In the genomic region with DNA sequence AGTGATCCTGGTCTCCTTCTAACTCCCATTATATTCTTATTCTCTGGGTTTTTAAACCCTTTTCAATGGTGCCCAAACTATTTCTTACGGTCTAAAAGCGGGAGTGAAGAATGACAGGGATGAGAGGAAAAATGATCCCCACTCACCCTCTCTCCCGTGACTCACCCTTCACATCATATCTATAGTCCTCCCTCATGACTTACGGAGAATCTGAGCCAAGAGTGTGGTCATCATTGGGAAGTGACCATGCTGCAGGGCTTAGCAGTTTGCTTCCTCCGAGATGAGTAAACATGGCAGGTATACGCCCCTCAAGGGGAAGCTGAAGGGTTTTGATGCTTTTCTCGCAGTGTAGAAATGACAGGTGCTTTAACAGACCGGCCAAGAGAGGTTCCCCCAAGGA, we compare ENCODE assay signal across 13 cellular contexts.
DNase-seq lines count a peak whose midpoint lies in the region; ATAC-seq and TF ChIP-seq lines count a peak whose summit lies in the region.
"Had no signal": no experiment of that assay in that cellular context is flagged by ENCODE, and none has a peak within 500 bp of the region (broad histone marks: within the 10 kb centered on the region; RNA-seq: fewer than 3 reads in every experiment).

No MANE protein-coding gene starts in this region.

- DNase-seq in HCEC 1CT = peak; percentile 67
- peak; percentile 69 for DNase-seq in PC-3
- peak; percentile 39 to 56 for DNase-seq in cardiac fibroblast (ENCODE audit: low read depth in 2 of 2)
- no peak for DNase-seq in psoas muscle
- no peak for DNase-seq in NCI-H82 treated with DMSO at 0.1 percent for 48 hours (lab: John Stamatoyannopoulos, UW; ENCODE audit: unreplicated experiment)
- no peak for DNase-seq in upper lobe of right lung
- DNase-seq in T-helper 2 cell treated with Interferon-gamma antibody and Interleukin-4, amounts not matched to agents 5 μg/mL and 100 μg/mL, for 36 hours (ENCODE audit: low spot score) = no peak
- DNase-seq: hippocampal formation, KG1, spleen had no signal

- no peaks in the 10 kb centered on the region for H4K20me1 ChIP-seq in PC-3 (ENCODE audit: low read length)

- WGBS in psoas muscle, 3 donors = 39 to 61% (median 43%) methylated on average over 8 of the region's 8 CpGs

- H3K4me3 ChIP-seq in PC-3 (ENCODE audit: low read length) (no peak overlapping the region), cardiac fibroblast (replicated peaks in 1 of 2; ENCODE audit: low read depth in 2 of 2, low read length in 2 of 2) (no peak overlapping the region), psoas muscle (no peak overlapping the region), upper lobe of right lung (no peak overlapping the region)
- H3K4me3 ChIP-seq: neural progenitor cell, spleen had no signal

- no peaks in the 10 kb centered on the region for H3K27me3 Mint-ChIP-seq in T-helper 2 cell treated with Interferon-gamma antibody and Interleukin-4, amounts not matched to agents 5 μg/mL and 100 μg/mL, for 36 hours (ENCODE audit: low read depth)

- POLR2A ChIA-PET in PC-3 (lab: Charles Lee; ENCODE audit: unreplicated experiment) = no interaction called here

- BruUV-seq in PC-3 (replicated peaks; lab: Mats Ljungman, UMichigan) = no TSS peak

- no peak overlapping the region for H3K4me2 ChIP-seq in PC-3 (ENCODE audit: low read length)
- H3K4me2 ChIP-seq: neural progenitor cell had no signal

- H3K36me3 Mint-ChIP-seq in T-helper 2 cell treated with Interferon-gamma antibody and Interleukin-4, amounts not matched to agents 5 μg/mL and 100 μg/mL, for 36 hours (ENCODE audit: low read depth) = no peaks in the 10 kb centered on the region
- H3K36me3 Mint-ChIP-seq: neural progenitor cell had no signal

- H3K4me3 Mint-ChIP-seq in T-helper 2 cell treated with Interferon-gamma antibody and Interleukin-4, amounts not matched to agents 5 μg/mL and 100 μg/mL, for 36 hours = no peak overlapping the region
- H3K4me3 Mint-ChIP-seq: neural progenitor cell had no signal

- H3K4me1 Mint-ChIP-seq in T-helper 2 cell treated with Interferon-gamma antibody and Interleukin-4, amounts not matched to agents 5 μg/mL and 100 μg/mL, for 36 hours (ENCODE audit: low read depth) = no peaks in the 10 kb centered on the region

- peaks cover 32% of the 10 kb centered on the region for H3K27me3 ChIP-seq in PC-3 (ENCODE audit: low read length)
- H3K27me3 ChIP-seq in psoas muscle (ENCODE audit: insufficient read depth in 3 of 3, low read length in 2 of 3) = no peaks in the 10 kb centered on the region
- no peaks in the 10 kb centered on the region for H3K27me3 ChIP-seq in upper lobe of right lung
- H3K27me3 ChIP-seq: neural progenitor cell, spleen had no signal

- H3F3A ChIP-seq in PC-3 (ENCODE audit: low read length, unreplicated experiment) = no peaks in the 10 kb centered on the region

- no peaks in the 10 kb centered on the region for H3K9me3 Mint-ChIP-seq in T-helper 2 cell treated with Interferon-gamma antibody and Interleukin-4, amounts not matched to agents 5 μg/mL and 100 μg/mL, for 36 hours
- H3K9me3 Mint-ChIP-seq: neural progenitor cell had no signal

- H3K36me3 ChIP-seq in PC-3 (ENCODE audit: low read depth, low read length) (no peaks in the 10 kb centered on the region), psoas muscle (ENCODE audit: insufficient read depth in 1 of 2, low read depth in 1 of 2) (peaks cover 0 to 3% of the 10 kb centered on the region in 2 donors), upper lobe of right lung (no peaks in the 10 kb centered on the region)
- H3K36me3 ChIP-seq: neural progenitor cell, spleen had no signal

- intact Hi-C loops in PC-3 (cut with micrococcal nuclease) (no loop called here), psoas muscle (cut with DNase I) (no loop called here), upper lobe of right lung (cut with DNase I) (no loop called here)

- no peaks in the 10 kb centered on the region for H3K9me3 ChIP-seq in PC-3 (ENCODE audit: low read length)
- H3K9me3 ChIP-seq in psoas muscle = no peaks in the 10 kb centered on the region
- H3K9me3 ChIP-seq in upper lobe of right lung = no peaks in the 10 kb centered on the region
- H3K9me3 ChIP-seq: spleen had no signal

- H3K4me1 ChIP-seq in PC-3 (ENCODE audit: insufficient read depth, low read length) = no peaks in the 10 kb centered on the region
- H3K4me1 ChIP-seq in psoas muscle = no peaks in the 10 kb centered on the region
- no peaks in the 10 kb centered on the region for H3K4me1 ChIP-seq in upper lobe of right lung
- H3K4me1 ChIP-seq: neural progenitor cell, spleen had no signal

- H3K27ac ChIP-seq in PC-3 (ENCODE audit: low read length) = no peak overlapping the region
- peak overlapping the region; percentile 62 for H3K27ac ChIP-seq in psoas muscle
- H3K27ac ChIP-seq in upper lobe of right lung = no peak overlapping the region
- H3K27ac ChIP-seq: C4-2B, neural progenitor cell, spleen had no signal

- no peak overlapping the region for H3K27ac Mint-ChIP-seq in T-helper 2 cell treated with Interferon-gamma antibody and Interleukin-4, amounts not matched to agents 5 μg/mL and 100 μg/mL, for 36 hours
- H3K27ac Mint-ChIP-seq: neural progenitor cell had no signal

- no peak overlapping the region for H3K9ac ChIP-seq in PC-3 (ENCODE audit: low read length)
- H3K9ac ChIP-seq: neural progenitor cell had no signal

- H3K9me2 ChIP-seq in PC-3 (replicated peaks; ENCODE audit: low read length) = no peaks in the 10 kb centered on the region

- ATAC-seq in PC-3 (peak; percentile 66), psoas muscle (peak; percentile 92 to 96 (median 94)), HG03571 (IDR thresholded peaks at IDR 0.05; ENCODE audit: unreplicated experiment) (no peak), upper lobe of right lung (no peak)

- no peaks in the 10 kb centered on the region for H3K79me2 ChIP-seq in PC-3 (ENCODE audit: low read length)

- no peak for TF ChIP-seq CTCF in PC-3 (conservative IDR thresholded peaks at IDR 0.05; ENCODE audit: low read depth, low read length)
- no peak for TF ChIP-seq CTCF in cardiac fibroblast (IDR thresholded peaks at IDR 0.05; ENCODE audit: low read depth, low read length)
- no peak for TF ChIP-seq CTCF in psoas muscle (IDR thresholded peaks at IDR 0.05)
- TF ChIP-seq CTCF in upper lobe of right lung (IDR thresholded peaks at IDR 0.05) = no peak

- no peak overlapping the region for H2AFZ ChIP-seq in PC-3 (ENCODE audit: low read length)
- H2AFZ ChIP-seq: neural progenitor cell had no signal

- CTCF ChIA-PET in PC-3 (lab: Charles Lee) = no interaction called here

Comparison
In these comparisons a context has a peak if more than half of its experiments do, and no peak if none do; other contexts are left out.
1. DNase-seq: peak in HCEC 1CT (single experiment), PC-3 (single experiment) and cardiac fibroblast (2 of 2); none in psoas muscle (0 of 2), NCI-H82 treated with DMSO at 0.1 percent for 48 hours (single experiment), upper lobe of right lung (single experiment) and T-helper 2 cell treated with Interferon-gamma antibody and Interleukin-4, amounts not matched to agents 5 μg/mL and 100 μg/mL, for 36 hours (single experiment).
2. ATAC-seq: peak in PC-3 (single experiment) and psoas muscle (4 of 4); none in HG03571 (single experiment) and upper lobe of right lung (single experiment).